Comparison of ENCODE assay signal across 16 cellular contexts in genomic region chr2:147904051-147904450, GRCh38. TPM values are rescaled to one million over a fixed set of nuclear protein-coding genes. Genes with fewer than 3 reads are reported as not detected.
DNase-seq lines count a peak whose midpoint lies in the region; ATAC-seq and TF ChIP-seq lines count a peak whose summit lies in the region.
"Had no signal": no experiment of that assay in that cellular context is flagged by ENCODE, and none has a peak within 500 bp of the region (broad histone marks: within the 10 kb centered on the region; RNA-seq: fewer than 3 reads in every experiment).

No MANE protein-coding gene starts in this region.

- peak; percentile 1 for DNase-seq in HPDE6-E6E7 (ENCODE audit: extremely low spot score)
- peak; percentile 12 for DNase-seq in RWPE1 (ENCODE audit: low spot score)
- DNase-seq in esophagus squamous epithelium (lab: John Stamatoyannopoulos, UW) = no peak
- DNase-seq: BE2C; CD4-positive, alpha-beta memory T cell; DND-41; GDM1; HCEC 1CT; HFFc6; IMR-90 had no signal

- no peak for TF ChIP-seq POLR2A in esophagus squamous epithelium (IDR thresholded peaks at IDR 0.05)

- intact Hi-C loops in esophagus squamous epithelium (cut with DNase I) = no loop called here

- WGBS in esophagus squamous epithelium, 2 donors = 46 to 72% methylated on average over 4 of the region's 4 CpGs

- no peaks in the 10 kb centered on the region for H3K9me3 ChIP-seq in esophagus squamous epithelium
- H3K9me3 ChIP-seq: A549, BE2C had no signal

- POLR2A ChIA-PET in RWPE1 (lab: Yijun Ruan, JAX; ENCODE audit: low non-redundant PET) = no interaction called here

- H3K4me3 ChIP-seq in esophagus squamous epithelium = no peak overlapping the region
- H3K4me3 ChIP-seq: A549 had no signal

- no peaks in the 10 kb centered on the region for H3K27me3 ChIP-seq in esophagus squamous epithelium
- H3K27me3 ChIP-seq: BE2C had no signal

- no peak overlapping the region for H3K27ac ChIP-seq in RWPE1
- peak overlapping the region in 3 of 4 donors; percentile 25 to 72 (median 71) for H3K27ac ChIP-seq in esophagus squamous epithelium
- H3K27ac ChIP-seq: A549, C4-2B, HL-60 had no signal

- peaks cover 0 to 24% (median 0%) of the 10 kb centered on the region in 3 donors for H3K36me3 ChIP-seq in esophagus squamous epithelium
- H3K36me3 ChIP-seq: BE2C had no signal

- H3K4me1 ChIP-seq in esophagus squamous epithelium = peaks cover 0 to 37% (median 0%) of the 10 kb centered on the region in 3 donors
- H3K4me1 ChIP-seq: A549, BE2C had no signal

- ATAC-seq in GM18519 (IDR thresholded peaks at IDR 0.05; ENCODE audit: low FRiP score, unreplicated experiment) (no peak), GM21717 (IDR thresholded peaks at IDR 0.05; ENCODE audit: unreplicated experiment) (no peak), HG02798 (IDR thresholded peaks at IDR 0.05; ENCODE audit: poor library complexity, unreplicated experiment) (no peak)
- ATAC-seq: A549 had no signal

- CTCF ChIA-PET in RWPE1 (lab: Yijun Ruan, JAX) = no interaction called here

- TF ChIP-seq CTCF in RWPE1 (conservative IDR thresholded peaks at IDR 0.05; ENCODE audit: low read depth) = no peak
- TF ChIP-seq CTCF in esophagus squamous epithelium (IDR thresholded peaks at IDR 0.05) = no peak

RNA-seq across cellular contexts. Expression of gene ACVR2A, which starts 59.2 kb away (rescaled TPM):
- total RNA-seq in esophagus squamous epithelium = 10 to 100 TPM; 10.1 to 27.5 (median 15.1) TPM
